ENCODE assay signal across 22 cellular contexts in the genomic region with DNA sequence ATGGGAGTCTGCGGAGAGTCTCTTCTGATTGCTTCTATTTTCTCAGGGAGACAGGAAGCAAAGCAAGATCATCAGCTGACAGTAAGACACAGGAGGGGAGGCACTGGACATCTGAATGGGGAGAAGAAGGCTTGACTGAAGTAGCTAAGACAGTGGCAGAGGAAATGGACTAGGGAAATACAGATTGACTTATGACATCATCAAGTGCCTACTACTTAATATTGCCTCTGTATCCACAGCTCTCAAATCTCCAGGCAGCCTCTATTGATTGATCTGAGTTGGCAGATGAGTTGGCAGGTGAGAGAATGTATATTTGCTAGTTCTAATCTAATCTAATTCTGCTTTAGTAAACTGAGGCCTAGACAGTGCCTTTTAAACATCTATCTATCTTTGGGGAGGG.
"Had no signal": no experiment of that assay in that cellular context is flagged by ENCODE, and none has a peak within 500 bp of the region (broad histone marks: within the 10 kb centered on the region; RNA-seq: fewer than 3 reads in every experiment).

No MANE protein-coding gene starts in this region.

- DNase-seq: activated CD4-positive, alpha-beta memory T cell treated with anti-CD3 and anti-CD28 coated beads for 36 hours; activated CD4-positive, alpha-beta T cell treated with anti-CD3 and anti-CD28 coated beads for 1 hour; activated CD8-positive, alpha-beta memory T cell treated with anti-CD3 and anti-CD28 coated beads, Interleukin-2, amount 10 ng/mL, durations not matched to agents 7 days and 5 days; activated effector memory CD4-positive, alpha-beta T cell treated with Interleukin-2 at 50 U/mL for 16 hours; activated naive CD4-positive, alpha-beta T cell treated with anti-CD3 and anti-CD28 coated beads, Interleukin-2, amount 50 U/mL, for 16 hours; activated naive CD8-positive, alpha-beta T cell treated with anti-CD3 and anti-CD28 coated beads, Interleukin-2, amount 50 U/mL, for 24 hours; activated T-cell treated with anti-CD3 and anti-CD28 coated beads for 4 hours; heart left ventricle; left ventricle myocardium superior; mammary epithelial cell; midbrain; natural killer cell; ovary; psoas muscle; stimulated activated CD4-positive, alpha-beta T cell treated with anti-CD3 and anti-CD28 coated beads, Interleukin-4, amount 100 ng/mL, for 24 hours; stimulated activated naive CD4-positive, alpha-beta T cell treated with Interleukin-2 at 50 U/mL for 16 hours; tibial artery; WERI-Rb-1 had no signal

- H3K4me3 Mint-ChIP-seq: activated CD4-positive, alpha-beta memory T cell treated with anti-CD3 and anti-CD28 coated beads for 36 hours; activated CD8-positive, alpha-beta memory T cell treated with anti-CD3 and anti-CD28 coated beads, Interleukin-2, amount 10 ng/mL, durations not matched to agents 7 days and 5 days; activated naive CD8-positive, alpha-beta T cell treated with anti-CD3 and anti-CD28 coated beads, Interleukin-2, amount 50 U/mL, for 24 hours; natural killer cell had no signal

- H3K9me3 ChIP-seq: gastroesophageal sphincter, neutrophil, ovary, psoas muscle, right atrium auricular region, tibial artery had no signal

- H3K4me1 ChIP-seq: psoas muscle had no signal

- H3K27ac ChIP-seq: epithelial cell of prostate, gastroesophageal sphincter, neutrophil, ovary, psoas muscle, right atrium auricular region, tibial artery, WERI-Rb-1 had no signal

- H3K27me3 Mint-ChIP-seq: activated CD4-positive, alpha-beta memory T cell treated with anti-CD3 and anti-CD28 coated beads for 36 hours; activated CD8-positive, alpha-beta memory T cell treated with anti-CD3 and anti-CD28 coated beads, Interleukin-2, amount 10 ng/mL, durations not matched to agents 7 days and 5 days; activated naive CD8-positive, alpha-beta T cell treated with anti-CD3 and anti-CD28 coated beads, Interleukin-2, amount 50 U/mL, for 24 hours had no signal

- H3K4me3 ChIP-seq: gastroesophageal sphincter, heart left ventricle, ovary, psoas muscle, right atrium auricular region, tibial artery had no signal

- H3K27ac Mint-ChIP-seq: activated CD4-positive, alpha-beta memory T cell treated with anti-CD3 and anti-CD28 coated beads for 36 hours; activated CD8-positive, alpha-beta memory T cell treated with anti-CD3 and anti-CD28 coated beads, Interleukin-2, amount 10 ng/mL, durations not matched to agents 7 days and 5 days; activated naive CD8-positive, alpha-beta T cell treated with anti-CD3 and anti-CD28 coated beads, Interleukin-2, amount 50 U/mL, for 24 hours; natural killer cell had no signal

- H3K36me3 Mint-ChIP-seq: activated CD4-positive, alpha-beta memory T cell treated with anti-CD3 and anti-CD28 coated beads for 36 hours; activated CD8-positive, alpha-beta memory T cell treated with anti-CD3 and anti-CD28 coated beads, Interleukin-2, amount 10 ng/mL, durations not matched to agents 7 days and 5 days; natural killer cell had no signal

- H3K27me3 ChIP-seq: gastroesophageal sphincter, heart left ventricle, neutrophil, ovary, right atrium auricular region, tibial artery had no signal

- H3K4me1 Mint-ChIP-seq: natural killer cell had no signal

- H3K36me3 ChIP-seq: gastroesophageal sphincter, neutrophil, ovary, right atrium auricular region, tibial artery, WERI-Rb-1 had no signal

- H3K9me3 Mint-ChIP-seq: activated CD4-positive, alpha-beta memory T cell treated with anti-CD3 and anti-CD28 coated beads for 36 hours had no signal
